ENCODE assay signal across 27 cellular contexts in the genomic region with DNA sequence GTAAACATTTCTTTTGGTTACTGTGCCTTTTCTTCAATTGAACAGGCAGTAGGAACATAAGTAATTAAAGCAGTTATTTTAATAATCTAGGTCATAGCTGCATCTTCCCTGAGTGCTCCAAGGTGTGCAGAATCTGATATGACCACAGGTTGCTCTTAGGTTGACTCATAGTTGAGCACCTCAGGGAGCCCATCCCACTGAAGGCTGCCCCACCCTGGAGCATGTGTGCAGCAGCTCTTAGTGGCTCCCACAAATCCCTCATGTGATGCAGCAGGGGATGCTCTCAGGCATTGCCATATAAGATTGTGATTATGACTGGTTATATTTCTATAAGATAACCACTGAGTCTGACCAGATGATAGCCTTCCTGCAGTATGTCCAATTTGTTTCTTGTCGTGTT.
"Had no signal": no experiment of that assay in that cellular context is flagged by ENCODE, and none has a peak within 500 bp of the region (broad histone marks: within the 10 kb centered on the region; RNA-seq: fewer than 3 reads in every experiment).

No MANE protein-coding gene starts in this region.

- FAIRE-seq: endometrium, kidney had no signal

- H3K27ac ChIP-seq: coronary artery, gastroesophageal sphincter, heart right ventricle, neural progenitor cell, prostate gland, right atrium auricular region, stomach, thyroid gland, vagina had no signal

- H3K4me2 ChIP-seq: neural progenitor cell, smooth muscle cell had no signal

- H3K9ac ChIP-seq: neural progenitor cell had no signal

- H3K4me1 ChIP-seq: gastroesophageal sphincter, heart right ventricle, neural progenitor cell, prostate gland, right atrium auricular region, stomach, thyroid gland, vagina had no signal

- H3K4me3 ChIP-seq: coronary artery, gastroesophageal sphincter, heart right ventricle, lung, neural progenitor cell, prostate gland, right atrium auricular region, smooth muscle cell, stomach, thyroid gland, vagina had no signal

- H3K27me3 ChIP-seq: gastroesophageal sphincter, heart right ventricle, neural progenitor cell, right atrium auricular region, stomach, thyroid gland, vagina had no signal

- ATAC-seq: effector memory CD8-positive, alpha-beta T cell; gastroesophageal sphincter; heart right ventricle; left lobe of liver; naive thymus-derived CD4-positive, alpha-beta T cell; sciatic nerve had no signal

- H2AFZ ChIP-seq: neural progenitor cell had no signal

- DNase-seq: dermis blood vessel endothelial cell; effector memory CD8-positive, alpha-beta T cell; foreskin fibroblast; heart right ventricle; hypothalamus; kidney; mesenchymal stem cell; naive thymus-derived CD4-positive, alpha-beta T cell; stimulated activated CD4-positive, alpha-beta T cell treated with anti-CD3 and anti-CD28 coated beads, Interleukin-12 subunit alpha, Interleukin-12 subunit beta, amount 100 ng/mL, for 4 hours; stimulated activated CD4-positive, alpha-beta T cell treated with anti-CD3 and anti-CD28 coated beads, Interleukin-1b, Interleukin-23, amount 100 ng/mL, for 48 hours; stimulated activated CD4-positive, alpha-beta T cell treated with anti-CD3 and anti-CD28 coated beads, Interleukin-4, amount 100 ng/mL, for 1 hour; stimulated activated CD8-positive, alpha-beta memory T cell treated with anti-CD3 and anti-CD28 coated beads, Interleukin-4, amount 100 ng/mL, for 48 hours; stimulated activated naive CD4-positive, alpha-beta T cell treated with Interleukin-2 at 50 U/mL for 16 hours; stomach; thyroid gland; trophoblast cell had no signal

- H3K9me3 ChIP-seq: gastroesophageal sphincter, heart right ventricle, prostate gland, right atrium auricular region, stomach, thyroid gland, vagina had no signal

- H3K36me3 ChIP-seq: gastroesophageal sphincter, heart right ventricle, neural progenitor cell, prostate gland, right atrium auricular region, stomach, thyroid gland, vagina had no signal
